In the genomic region with DNA sequence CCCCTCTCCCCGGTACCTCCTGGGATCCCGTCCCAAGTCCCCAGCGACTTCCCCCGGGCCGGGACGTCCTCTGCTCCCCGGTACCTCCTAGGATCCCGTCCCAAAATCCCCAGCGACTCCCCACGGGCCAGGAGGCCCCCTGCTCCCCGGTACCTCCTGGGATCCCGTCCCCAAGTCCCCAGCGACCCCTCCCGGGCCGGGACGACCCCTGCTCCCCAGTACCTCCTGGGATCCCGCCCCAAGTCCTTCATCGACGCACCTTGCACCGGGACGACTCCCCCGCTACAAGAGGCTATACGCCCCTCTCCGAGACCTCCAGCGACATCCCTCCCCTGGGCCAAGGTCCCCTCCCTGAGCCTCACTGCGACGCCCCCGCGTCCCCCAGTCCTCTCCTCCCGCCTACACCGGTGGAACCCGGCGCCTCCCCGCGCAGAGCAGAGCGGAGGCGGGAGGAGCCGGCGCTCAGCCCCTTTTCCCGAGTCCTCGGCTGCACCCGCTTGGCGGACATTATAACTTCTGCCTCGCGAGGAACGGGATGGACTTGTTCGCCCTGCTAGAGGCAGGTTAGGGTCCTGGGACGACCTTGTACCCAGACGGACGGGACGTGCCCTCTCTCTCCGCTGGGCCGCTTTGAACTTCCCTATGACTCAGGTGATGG, we compare ENCODE assay signal across 8 cellular contexts. TPM values are rescaled to one million over a fixed set of nuclear protein-coding genes. Genes with fewer than 3 reads are reported as not detected.
DNase-seq lines count a peak whose midpoint lies in the region; ATAC-seq and TF ChIP-seq lines count a peak whose summit lies in the region.

No MANE protein-coding gene starts in this region.

- ATAC-seq in HG02623 (IDR thresholded peaks at IDR 0.05; ENCODE audit: unreplicated experiment) = no peak
- no peak for ATAC-seq in HG03097 (IDR thresholded peaks at IDR 0.05; ENCODE audit: low FRiP score, unreplicated experiment)

- H3K36me3 ChIP-seq in MG63 (no peaks in the 10 kb centered on the region), brain microvascular endothelial cell (replicated peaks) (no peaks in the 10 kb centered on the region)

- DNase-seq in Ammon's horn (ENCODE audit: low spot score) (peak; percentile 30), MG63 (no peak), brain microvascular endothelial cell (no peak), islet precursor cell (peak; percentile 82), medulla oblongata (ENCODE audit: extremely low spot score) (no peak)
- DNase-seq in stimulated activated CD4-positive, alpha-beta T cell treated with anti-CD3 and anti-CD28 coated beads, Interleukin-4, amount 100 ng/mL, for 4 hours = peak; percentile 17 to 50

- H3K27me3 ChIP-seq in MG63 = peaks cover 8% of the 10 kb centered on the region; the same call in 1 of the 2 replicates
- H3K27me3 ChIP-seq in brain microvascular endothelial cell (replicated peaks) = peaks cover 5% of the 10 kb centered on the region

- no peaks in the 10 kb centered on the region for H3K9me3 ChIP-seq in MG63

- TF ChIP-seq CTCF in brain microvascular endothelial cell (IDR thresholded peaks at IDR 0.05; ENCODE audit: low read depth, low read length, missing control alignments) = peak; percentile 1

- in situ Hi-C loops in brain microvascular endothelial cell (cut with HindIII; ENCODE audit: low pct_ligation_motif_present, low sequenced_read_pairs) = no loop called here

- no peak overlapping the region for H3K27ac ChIP-seq in brain microvascular endothelial cell

- H3K4me3 ChIP-seq in MG63 (peak overlapping the region; percentile 42), brain microvascular endothelial cell (ENCODE audit: low read depth, low read length) (peak overlapping the region; percentile 49)

RNA-seq across cellular contexts. Expression of a gene that starts 0.9 kb away (rescaled TPM):
- total RNA-seq in MG63 (2014; rRNA removed; shearing (Covaris generic); ENCODE audit: low replicate concordance) = 2.4 and 6.1 TPM in 2 replicates

RNA-seq across cellular contexts. Expression of a gene that starts 12.1 kb away (rescaled TPM):
- total RNA-seq in MG63 (2014; rRNA removed; shearing (Covaris generic); ENCODE audit: low replicate concordance) = not detected in 2 replicates

Comparison
In these comparisons a context has a peak if more than half of its experiments do, and no peak if none do; other contexts are left out.
1. DNase-seq: peak in Ammon's horn (single experiment), islet precursor cell (single experiment) and stimulated activated CD4-positive, alpha-beta T cell treated with anti-CD3 and anti-CD28 coated beads, Interleukin-4, amount 100 ng/mL, for 4 hours (2 of 2); none in MG63 (single experiment), brain microvascular endothelial cell (single experiment) and medulla oblongata (single experiment).